ENCODE assay signal across 9 cellular contexts in genomic region chr12:106582661-106583577, GRCh38. TPM values are rescaled to one million over a fixed set of nuclear protein-coding genes. Genes with fewer than 3 reads are reported as not detected.
A peak's percentile ranks its signal among the peaks of the same experiment; 100 is the strongest.
DNase-seq lines count a peak whose midpoint lies in the region; ATAC-seq, FAIRE-seq and TF ChIP-seq lines count a peak whose summit lies in the region.
"Had no signal": no experiment of that assay in that cellular context is flagged by ENCODE, and none has a peak within 500 bp of the region (broad histone marks: within the 10 kb centered on the region; RNA-seq: fewer than 3 reads in every experiment).

RFX4 (plus strand) TSS chr12:106583004; CDS start chr12:106583321, 317 bp downstream.

- TF ChIP-seq CTCF in glutamatergic neuron (IDR thresholded peaks at IDR 0.05; ENCODE audit: partially characterized antibody, unreplicated experiment) (no peak), sigmoid colon (IDR thresholded peaks at IDR 0.05) (no peak), RWPE1 (conservative IDR thresholded peaks at IDR 0.05; ENCODE audit: low read depth) (no peak)

- H3K27me3 ChIP-seq in sigmoid colon: peaks cover 42 to 99% (median 95%) of the 10 kb centered on the region in 3 donors

- TF ChIP-seq EP300 in sigmoid colon (IDR thresholded peaks at IDR 0.05): no peak

- peaks cover 41% of the 10 kb centered on the region for H3K27me3 Mint-ChIP-seq in glutamatergic neuron (ENCODE audit: unreplicated experiment)

- FAIRE-seq in GM12891 (lab: Jason Lieb, UNC): peak; percentile 52

- DNase-seq in GM12891 (ENCODE audit: insufficient read length, low spot score) (no peak), glutamatergic neuron (no peak), sigmoid colon (no peak), RWPE1 (ENCODE audit: low spot score) (no peak), OCI-M1 (lab: John Stamatoyannopoulos, UW) (no peak)
- DNase-seq in stimulated activated CD4-positive, alpha-beta T cell treated with anti-CD3 and anti-CD28 coated beads, Interleukin-4, amount 100 ng/mL, for 4 hours: no peak

- peaks cover 8% of the 10 kb centered on the region for H3K9me3 Mint-ChIP-seq in glutamatergic neuron (ENCODE audit: unreplicated experiment)
- H3K9me3 Mint-ChIP-seq: activated naive CD4-positive, alpha-beta T cell treated with anti-CD3 and anti-CD28 coated beads, Interleukin-2, amount 50 U/mL, for 72 hours had no signal

- peaks cover 4% of the 10 kb centered on the region for H3K36me3 Mint-ChIP-seq in glutamatergic neuron (ENCODE audit: unreplicated experiment)

- H3K9me3 ChIP-seq in sigmoid colon: no peaks in the 10 kb centered on the region

- no peak for TF ChIP-seq POLR2A in GM12891 (IDR thresholded peaks at IDR 0.05; ENCODE audit: low read depth, low read length)
- no peak for TF ChIP-seq POLR2A in sigmoid colon (IDR thresholded peaks at IDR 0.05)

- peak within 1 kb of the TSS; percentile 64 for H3K4me3 Mint-ChIP-seq in glutamatergic neuron (ENCODE audit: unreplicated experiment)

- no peaks in the 10 kb centered on the region for H3K36me3 ChIP-seq in sigmoid colon

- H3K27ac ChIP-seq in sigmoid colon: no peak within 1 kb of the TSS
- no peak within 1 kb of the TSS for H3K27ac ChIP-seq in RWPE1

- no peak within 1 kb of the TSS for H3K27ac Mint-ChIP-seq in glutamatergic neuron (ENCODE audit: unreplicated experiment)
- H3K27ac Mint-ChIP-seq: activated naive CD4-positive, alpha-beta T cell treated with anti-CD3 and anti-CD28 coated beads, Interleukin-2, amount 50 U/mL, for 72 hours had no signal

- H3K4me1 Mint-ChIP-seq in glutamatergic neuron (ENCODE audit: low read depth, unreplicated experiment): peaks cover 9% of the 10 kb centered on the region

- ATAC-seq in SK-N-SH treated with all-trans-retinoic acid at 6 μM for 48 hours (peak; percentile 21), HG03139 (IDR thresholded peaks at IDR 0.05; ENCODE audit: unreplicated experiment) (no peak)

- CTCF ChIA-PET in RWPE1 (lab: Yijun Ruan, JAX): no interaction called here

- intact Hi-C loops in sigmoid colon (cut with DNase I): no loop called here

- H3K4me1 ChIP-seq in sigmoid colon: peaks cover 0 to 68% (median 56%) of the 10 kb centered on the region in 4 donors

- POLR2A ChIA-PET in RWPE1 (lab: Yijun Ruan, JAX; ENCODE audit: low non-redundant PET): no interaction called here

- WGBS in sigmoid colon, 2 donors: 3 to 4% methylated on average over 35 of the region's 35 CpGs

- H3K4me3 ChIP-seq in sigmoid colon: peak within 1 kb of the TSS in 3 of 4 donors; percentile 20 to 41 (median 38)

TF ChIP-seq in GM12891, 5 proteins besides CTCF, POLR2A, EP300 and RAD21:
- TF ChIP-seq POU2F2 (IDR thresholded peaks at IDR 0.05; ENCODE audit: low read depth, low read length): no peak
- TF ChIP-seq SPI1 (IDR thresholded peaks at IDR 0.05; ENCODE audit: low read depth, low read length): no peak
- TF ChIP-seq TAF1 (IDR thresholded peaks at IDR 0.05; ENCODE audit: low read depth, low read length): no peak
- TF ChIP-seq PAX5 (IDR thresholded peaks at IDR 0.05; ENCODE audit: insufficient read depth, low read length, severe bottlenecking): no peak
- TF ChIP-seq POLR2AphosphoS5 (IDR thresholded peaks at IDR 0.05; ENCODE audit: low read depth, low read length): no peak

TF ChIP-seq in SK-N-SH treated with all-trans-retinoic acid at 6 μM for 48 hours, 23 proteins besides CTCF, POLR2A, EP300 and RAD21:
- TF ChIP-seq PATZ1 (CRISPR knock-in tag; IDR thresholded peaks at IDR 0.05; ENCODE audit: borderline replicate concordance) (no peak), ZNF565 (CRISPR knock-in tag; conservative IDR thresholded peaks at IDR 0.05; ENCODE audit: low read depth) (no peak), ZNF70 (CRISPR knock-in tag; IDR thresholded peaks at IDR 0.05) (no peak), CREB5 (CRISPR knock-in tag; IDR thresholded peaks at IDR 0.05; ENCODE audit: low read depth) (no peak), OSR1 (CRISPR knock-in tag; IDR thresholded peaks at IDR 0.05) (no peak), SNAI2 (CRISPR knock-in tag; IDR thresholded peaks at IDR 0.05) (no peak), BACH2 (CRISPR knock-in tag; IDR thresholded peaks at IDR 0.05; ENCODE audit: borderline replicate concordance) (no peak), POU6F1 (CRISPR knock-in tag; IDR thresholded peaks at IDR 0.05; ENCODE audit: borderline replicate concordance, low read depth) (no peak), TOX (CRISPR knock-in tag; IDR thresholded peaks at IDR 0.05; ENCODE audit: borderline replicate concordance) (no peak), ZNF8 (CRISPR knock-in tag; IDR thresholded peaks at IDR 0.05) (no peak), ZFP3 (CRISPR knock-in tag; IDR thresholded peaks at IDR 0.05) (no peak)

RNA-seq across cellular contexts. Expression of gene RFX4, which starts in this region (rescaled TPM):
- not detected for polyA plus RNA-seq in GM12891 (2012; ENCODE audit: low read depth, missing spikeins)
- total RNA-seq in glutamatergic neuron (ENCODE audit: unreplicated experiment) (not detected), sigmoid colon (not detected)
- polyA plus RNA-seq in sigmoid colon: under 1 TPM in 1 of 3 donors, not detected in 2; 0.01 TPM
- total RNA-seq: activated naive CD4-positive, alpha-beta T cell treated with anti-CD3 and anti-CD28 coated beads, Interleukin-2, amount 50 U/mL, for 72 hours had no signal
